8 cellular contexts compared by ENCODE assay signal in the genomic region with DNA sequence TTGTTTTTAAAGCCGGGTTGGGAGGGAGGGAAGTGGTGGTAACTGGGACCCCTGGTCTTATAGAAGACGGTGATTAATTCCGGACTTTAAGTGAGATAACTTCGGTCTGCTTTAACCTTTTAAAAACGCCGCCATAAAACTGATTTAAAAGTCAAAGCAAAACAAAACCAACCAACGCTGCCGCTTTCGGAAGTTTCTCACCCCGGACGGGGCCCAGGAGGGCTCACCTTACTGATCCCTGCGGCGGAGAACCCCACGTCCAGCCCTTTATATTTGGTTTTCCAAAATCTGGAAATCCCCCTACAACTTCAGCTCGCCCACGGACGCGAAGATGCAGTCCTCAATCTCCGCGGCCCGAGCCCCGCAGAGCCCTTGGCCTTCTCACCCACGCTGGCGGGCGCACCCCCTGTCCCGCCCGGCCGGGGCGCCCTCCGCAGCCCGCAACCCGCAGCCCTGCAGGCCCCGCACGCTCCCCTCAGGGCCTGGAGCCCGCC. TPM values are rescaled to one million over a fixed set of nuclear protein-coding genes. Genes with fewer than 3 reads are reported as not detected.
DNase-seq lines count a peak whose midpoint lies in the region; ATAC-seq, FAIRE-seq and TF ChIP-seq lines count a peak whose summit lies in the region.

No MANE protein-coding gene starts in this region.

- H3K9me3 ChIP-seq in SJCRH30 (replicated peaks) = no peaks in the 10 kb centered on the region
- no peaks in the 10 kb centered on the region for H3K9me3 ChIP-seq in tibial artery

- peak overlapping the region; percentile 23; the same call in 1 of the 2 replicates for H3K27ac ChIP-seq in SJCRH30
- peak overlapping the region; percentile 78 to 89 for H3K27ac ChIP-seq in tibial artery

- FAIRE-seq in frontal cortex (lab: Jason Lieb, UNC) = no peak

- intact Hi-C loops in tibial artery (cut with DNase I; ENCODE audit: low total_unique reads) = loop anchor here (10.0 kb wide), 1 partner anchor 100 kb away; a partner anchor contains a TSS

- DNase-seq in activated gamma-delta T cell treated with Interleukin-2 at 50 U/mL for 16 hours (peak; percentile 33), activated gamma-delta T cell (lab: John Stamatoyannopoulos, UW) (no peak), SJCRH30 (peak in 1 of 2 experiments; percentile 23), myocyte (ENCODE audit: low read depth) (peak; percentile 43), tibial artery (peak in 1 of 2 donors; percentile 45), frontal cortex (ENCODE audit: low spot score in 2 of 2) (no peak)
- DNase-seq in effector CD4-positive, alpha-beta T cell = peak; percentile 11

- peak in 1 of 2 experiments; percentile 20 for TF ChIP-seq CTCF in tibial artery (IDR thresholded peaks at IDR 0.05)

- peak; percentile 68 for ATAC-seq in HG03045 (IDR thresholded peaks at IDR 0.05; ENCODE audit: unreplicated experiment)

- peaks cover 3% of the 10 kb centered on the region for H3K4me1 ChIP-seq in SJCRH30
- H3K4me1 ChIP-seq in tibial artery = peaks cover 0 to 39% (median 14%) of the 10 kb centered on the region in 4 donors

- H3K27me3 ChIP-seq in SJCRH30 (no peaks in the 10 kb centered on the region), tibial artery (no peaks in the 10 kb centered on the region)

- H3K36me3 ChIP-seq in SJCRH30 (no peaks in the 10 kb centered on the region), tibial artery (no peaks in the 10 kb centered on the region)

- H3K4me3 ChIP-seq in SJCRH30 (peak overlapping the region; percentile 70), tibial artery (peak overlapping the region; percentile 67 to 80)

RNA-seq across cellular contexts. Expression of a gene that starts 0.4 kb away (rescaled TPM):
- 43.2 and 49.9 TPM in 2 replicates for total RNA-seq in SJCRH30 (2014; rRNA removed; shearing (Covaris generic))
- total RNA-seq in myocyte (27.9 and 34.2 TPM in 2 replicates), frontal cortex (28.1 TPM)
- polyA plus RNA-seq in myocyte (2012) = 11.8 TPM

RNA-seq across cellular contexts. Expression of a gene that starts 29.6 kb away (rescaled TPM):
- not detected in 2 replicates for total RNA-seq in SJCRH30 (2014; rRNA removed; shearing (Covaris generic))
- total RNA-seq in myocyte (not detected in 2 replicates), frontal cortex (0.41 TPM)
- polyA plus RNA-seq in myocyte (2012) = not detected

Comparison
In these comparisons a context has a peak if more than half of its experiments do, and no peak if none do; other contexts are left out.
1. DNase-seq: peak in activated gamma-delta T cell treated with Interleukin-2 at 50 U/mL for 16 hours (single experiment), effector CD4-positive, alpha-beta T cell (single experiment) and myocyte (single experiment); none in activated gamma-delta T cell (single experiment) and frontal cortex (0 of 2).